ENCODE assay signal across 1 cellular context in genomic region chr1:23368562-23369334, GRCh38.
TF ChIP-seq lines count a peak whose summit lies in the region.

No MANE protein-coding gene starts in this region.

TF ChIP-seq in K562, 482 proteins besides CTCF, POLR2A, EP300 and RAD21 (continued from another document and continues in another):
- TF ChIP-seq ZNF695 (CRISPR knock-in tag; IDR thresholded peaks at IDR 0.05) (peak; percentile 14; the same call in 1 of the 2 replicates), THRAP3 (IDR thresholded peaks at IDR 0.05; ENCODE audit: borderline replicate concordance) (no peak), MGA (IDR thresholded peaks at IDR 0.05) (no peak; the same call in 1 of the 2 replicates), TFE3 (CRISPR knock-in tag; IDR thresholded peaks at IDR 0.05) (no peak), ZNF717 (CRISPR knock-in tag; IDR thresholded peaks at IDR 0.05) (no peak), SNIP1 (IDR thresholded peaks at IDR 0.05; ENCODE audit: low read depth) (no peak), YY1 (IDR thresholded peaks at IDR 0.05; ENCODE audit: borderline replicate concordance in 1 of 3, control insufficient read depth in 1 of 3, extremely low read depth in 1 of 3, insufficient read depth in 3 of 3, insufficient read length in 1 of 3, insufficient replicate concordance in 2 of 3, low read depth in 1 of 3, low read length in 2 of 3) (peak in 2 of 3 experiments; percentile 65 to 78), RBM17 (IDR thresholded peaks at IDR 0.05; ENCODE audit: borderline replicate concordance, low read depth, low read length) (no peak), E2F3 (CRISPR knock-in tag; IDR thresholded peaks at IDR 0.05) (peak; percentile 72; the same call in 1 of the 2 replicates), ZNF184 (CRISPR knock-in tag; IDR thresholded peaks at IDR 0.05) (no peak), CHCHD3 (CRISPR knock-in tag; IDR thresholded peaks at IDR 0.05) (no peak), LCOR (CRISPR knock-in tag; IDR thresholded peaks at IDR 0.05) (peak; percentile 33; the same call in 1 of the 2 replicates), TSHZ1 (CRISPR knock-in tag; IDR thresholded peaks at IDR 0.05) (no peak), HES1 (IDR thresholded peaks at IDR 0.05; ENCODE audit: low read depth) (no peak), MEF2D (tag; conservative IDR thresholded peaks at IDR 0.05; ENCODE audit: low read depth) (no peak), NR2C2 (CRISPR knock-in tag; IDR thresholded peaks at IDR 0.05) (no peak), NR2C2 (tag; IDR thresholded peaks at IDR 0.05) (peak; percentile 84), CBX1 (IDR thresholded peaks at IDR 0.05; ENCODE audit: low read depth) (peak; percentile 85), ZNF644 (tag; IDR thresholded peaks at IDR 0.05; ENCODE audit: low read depth) (peak; percentile 85; the same call in 1 of the 2 replicates), SMARCA4 (IDR thresholded peaks at IDR 0.05) (no peak; the same call in 1 of the 2 replicates), MAX (CRISPR knock-in tag; IDR thresholded peaks at IDR 0.05) (peak; percentile 71), BRCA1 (IDR thresholded peaks at IDR 0.05) (no peak), BRCA1 (CRISPR knock-in tag; IDR thresholded peaks at IDR 0.05) (no peak), ZBED1 (IDR thresholded peaks at IDR 0.05) (peak; percentile 9; the same call in 1 of the 2 replicates), TBP (optimal IDR thresholded peaks at IDR 0.05; ENCODE audit: low read depth, low read length) (peak; percentile 75), CXXC5 (CRISPR knock-in tag; IDR thresholded peaks at IDR 0.05) (peak; percentile 96), SAFB (IDR thresholded peaks at IDR 0.05; ENCODE audit: borderline replicate concordance, low read depth, low read length) (peak; percentile 48; the same call in 1 of the 2 replicates), HDAC8 (tag; IDR thresholded peaks at IDR 0.05) (0 out of 2 replicates have a peak, but pooled peaks have one; percentile 12), SMC3 (conservative IDR thresholded peaks at IDR 0.05; ENCODE audit: insufficient read depth, low read depth, low read length) (peak; percentile 27; the same call in 1 of the 2 replicates), ZNF639 (CRISPR knock-in tag; conservative IDR thresholded peaks at IDR 0.05 in 1 of 2, IDR thresholded peaks at IDR 0.05 in 1 of 2) (peak in 1 of 2 experiments; percentile 94; a peak in 2 of 4 replicates), GABPA (tag; conservative IDR thresholded peaks at IDR 0.05; ENCODE audit: low read depth) (peak; percentile 79), CREB1 (IDR thresholded peaks at IDR 0.05) (peak; percentile 97), CREB1 (CRISPR knock-in tag; IDR thresholded peaks at IDR 0.05) (peak; percentile 94), ELF4 (CRISPR knock-in tag; IDR thresholded peaks at IDR 0.05) (peak; percentile 57; the same call in 1 of the 2 replicates)
